In genomic region chr20:59165389-59165785, GRCh38 we compare ENCODE assay signal across 15 cellular contexts. TPM values are rescaled to one million over a fixed set of nuclear protein-coding genes. Genes with fewer than 3 reads are reported as not detected.
DNase-seq lines count a peak whose midpoint lies in the region; ATAC-seq, FAIRE-seq and TF ChIP-seq lines count a peak whose summit lies in the region.
"Had no signal": no experiment of that assay in that cellular context is flagged by ENCODE, and none has a peak within 500 bp of the region (broad histone marks: within the 10 kb centered on the region; RNA-seq: fewer than 3 reads in every experiment).

No MANE protein-coding gene starts in this region.

- DNase-seq in CD4-positive, alpha-beta T cell: no peak
- DNase-seq in GM18507 (ENCODE audit: extremely low spot score, insufficient read length, low read depth) (no peak), Ammon's horn (ENCODE audit: low spot score) (no peak)
- DNase-seq in activated naive CD8-positive, alpha-beta T cell treated with anti-CD3 and anti-CD28 coated beads, Interleukin-2, amount 10 ng/mL, durations not matched to agents 7 days and 5 days: no peak
- peak in 2 of 9 donors; percentile 18 to 20 for DNase-seq in naive thymus-derived CD4-positive, alpha-beta T cell
- DNase-seq: DND-41, MV-4-11, psoas muscle had no signal

- H3K4me3 Mint-ChIP-seq in CD4-positive, alpha-beta T cell: peak overlapping the region; percentile 80
- peak overlapping the region; percentile 83 for H3K4me3 Mint-ChIP-seq in activated naive CD8-positive, alpha-beta T cell treated with anti-CD3 and anti-CD28 coated beads, Interleukin-2, amount 10 ng/mL, durations not matched to agents 7 days and 5 days
- peak overlapping the region; percentile 76 to 93 (median 87) for H3K4me3 Mint-ChIP-seq in naive thymus-derived CD4-positive, alpha-beta T cell

- intact Hi-C loops in CD4-positive, alpha-beta T cell (cut with DNase I, micrococcal nuclease): loop anchor here in 1 of 2 experiments (2.0 kb wide), 1 partner anchor 43 kb away; no protein-coding TSS in a partner anchor
- intact Hi-C loops in naive thymus-derived CD4-positive, alpha-beta T cell (cut with micrococcal nuclease): loop anchor here in 1 of 2 donors (2.0 to 5.0 kb wide), 3 partner anchors 42 to 123 kb away; partner anchors contain the start of gene PRELID3B

- peaks cover 69 to 76% of the 10 kb centered on the region in 2 donors for H3K4me1 ChIP-seq in naive thymus-derived CD4-positive, alpha-beta T cell (ENCODE audit: control insufficient read depth in 2 of 2, insufficient read depth in 2 of 2, low read length in 2 of 2)
- H3K4me1 ChIP-seq: breast epithelium, psoas muscle had no signal

- POLR2A ChIA-PET in CD4-positive, alpha-beta T cell (lab: Charles Lee): interaction anchor here (0.6 to 5.7 kb wide), 16 partner anchors 11 to 276 kb away, joined by 3 to 129 read pairs (median 4); partner anchors contain the start of gene ATP5F1E
- POLR2A ChIA-PET in activated naive CD8-positive, alpha-beta T cell treated with anti-CD3 and anti-CD28 coated beads, Interleukin-2, amount 10 ng/mL, durations not matched to agents 7 days and 5 days (lab: Charles Lee): interaction anchor here (0.6 to 3.4 kb wide), 10 partner anchors 13 to 513 kb away, joined by 3 to 39 read pairs (median 6); partner anchors contain the start of gene ATP5F1E
- POLR2A ChIA-PET in naive thymus-derived CD4-positive, alpha-beta T cell (lab: Charles Lee): interaction anchor here (0.6 to 5.0 kb wide), 14 partner anchors 8 to 272 kb away, joined by 3 to 73 read pairs (median 6); partner anchors contain the start of gene ATP5F1E

- no peaks in the 10 kb centered on the region for H3K36me3 ChIP-seq in naive thymus-derived CD4-positive, alpha-beta T cell (ENCODE audit: control insufficient read depth in 2 of 3, insufficient read depth in 3 of 3, low read length in 3 of 3)
- H3K36me3 ChIP-seq: breast epithelium had no signal

- peak; percentile 56 for FAIRE-seq in GM18507 (lab: Jason Lieb, UNC)
- FAIRE-seq: islet of Langerhans had no signal

- no peak for TF ChIP-seq CTCF in CD4-positive, alpha-beta T cell (IDR thresholded peaks at IDR 0.05)

- H3K27ac Mint-ChIP-seq in CD4-positive, alpha-beta T cell: peak overlapping the region; percentile 95
- H3K27ac Mint-ChIP-seq in activated naive CD8-positive, alpha-beta T cell treated with anti-CD3 and anti-CD28 coated beads, Interleukin-2, amount 10 ng/mL, durations not matched to agents 7 days and 5 days: peak overlapping the region; percentile 95
- peak overlapping the region; percentile 95 to 99 (median 98) for H3K27ac Mint-ChIP-seq in naive thymus-derived CD4-positive, alpha-beta T cell

- peaks cover 98% of the 10 kb centered on the region for H3K4me1 Mint-ChIP-seq in CD4-positive, alpha-beta T cell (ENCODE audit: low read depth)
- peaks cover 65% of the 10 kb centered on the region for H3K4me1 Mint-ChIP-seq in activated naive CD8-positive, alpha-beta T cell treated with anti-CD3 and anti-CD28 coated beads, Interleukin-2, amount 10 ng/mL, durations not matched to agents 7 days and 5 days
- H3K4me1 Mint-ChIP-seq in naive thymus-derived CD4-positive, alpha-beta T cell: peaks cover 66 to 97% (median 93%) of the 10 kb centered on the region in 7 donors

- CTCF ChIA-PET in CD4-positive, alpha-beta T cell (lab: Charles Lee): interaction anchor here (0.7 to 3.0 kb wide), 3 partner anchors 42 to 78 kb away, joined by 3 to 12 read pairs (median 5); no protein-coding TSS in a partner anchor
- CTCF ChIA-PET in naive thymus-derived CD4-positive, alpha-beta T cell (lab: Charles Lee): interaction anchor here (1.0 to 3.1 kb wide), 9 partner anchors 8 to 77 kb away, joined by 3 to 17 read pairs (median 3); no protein-coding TSS in a partner anchor

- H3K27me3 Mint-ChIP-seq in CD4-positive, alpha-beta T cell: no peaks in the 10 kb centered on the region
- H3K27me3 Mint-ChIP-seq in activated naive CD8-positive, alpha-beta T cell treated with anti-CD3 and anti-CD28 coated beads, Interleukin-2, amount 10 ng/mL, durations not matched to agents 7 days and 5 days: no peaks in the 10 kb centered on the region
- no peaks in the 10 kb centered on the region for H3K27me3 Mint-ChIP-seq in naive thymus-derived CD4-positive, alpha-beta T cell

- no peak for ATAC-seq in CD4-positive, alpha-beta T cell (ENCODE audit: poor library complexity)
- ATAC-seq in activated naive CD8-positive, alpha-beta T cell treated with anti-CD3 and anti-CD28 coated beads, Interleukin-2, amount 10 ng/mL, durations not matched to agents 7 days and 5 days (ENCODE audit: low read depth): peak; percentile 0
- ATAC-seq in naive thymus-derived CD4-positive, alpha-beta T cell: no peak
- ATAC-seq in HG02763 (IDR thresholded peaks at IDR 0.05; ENCODE audit: unreplicated experiment) (no peak), HG03378 (IDR thresholded peaks at IDR 0.05; ENCODE audit: unreplicated experiment) (no peak), GM21619 (IDR thresholded peaks at IDR 0.05; ENCODE audit: unreplicated experiment) (no peak)
- ATAC-seq: psoas muscle had no signal

- H3K4me3 ChIP-seq in naive thymus-derived CD4-positive, alpha-beta T cell (ENCODE audit: low read length): peak overlapping the region; percentile 48
- H3K4me3 ChIP-seq: breast epithelium, psoas muscle had no signal

- peak overlapping the region; percentile 94 for H3K27ac ChIP-seq in CD4-positive, alpha-beta T cell (ENCODE audit: low read depth, low read length)
- peak overlapping the region; percentile 93 for H3K27ac ChIP-seq in naive thymus-derived CD4-positive, alpha-beta T cell (ENCODE audit: low read depth, low read length)
- H3K27ac ChIP-seq: psoas muscle, VCaP had no signal

- no peaks in the 10 kb centered on the region for H3K27me3 ChIP-seq in CD4-positive, alpha-beta T cell (ENCODE audit: control insufficient read depth, insufficient read depth, low read length)
- no peaks in the 10 kb centered on the region for H3K27me3 ChIP-seq in naive thymus-derived CD4-positive, alpha-beta T cell (ENCODE audit: control insufficient read depth in 2 of 2, insufficient read depth in 2 of 2, low read length in 2 of 2)
- H3K27me3 ChIP-seq: breast epithelium had no signal

- H3K36me3 Mint-ChIP-seq in CD4-positive, alpha-beta T cell (ENCODE audit: low read depth): peaks cover 40% of the 10 kb centered on the region
- peaks cover 20% of the 10 kb centered on the region for H3K36me3 Mint-ChIP-seq in activated naive CD8-positive, alpha-beta T cell treated with anti-CD3 and anti-CD28 coated beads, Interleukin-2, amount 10 ng/mL, durations not matched to agents 7 days and 5 days
- H3K36me3 Mint-ChIP-seq in naive thymus-derived CD4-positive, alpha-beta T cell: peaks cover 5 to 29% (median 18%) of the 10 kb centered on the region in 5 donors

- H3K9me3 ChIP-seq in CD4-positive, alpha-beta T cell (ENCODE audit: control insufficient read depth, low read length): no peaks in the 10 kb centered on the region
- H3K9me3 ChIP-seq in naive thymus-derived CD4-positive, alpha-beta T cell (ENCODE audit: control insufficient read depth in 2 of 3, low read length in 3 of 3): no peaks in the 10 kb centered on the region
- H3K9me3 ChIP-seq: breast epithelium, psoas muscle had no signal

- H3K9me3 Mint-ChIP-seq in CD4-positive, alpha-beta T cell: no peaks in the 10 kb centered on the region
- H3K9me3 Mint-ChIP-seq in activated naive CD8-positive, alpha-beta T cell treated with anti-CD3 and anti-CD28 coated beads, Interleukin-2, amount 10 ng/mL, durations not matched to agents 7 days and 5 days: peaks cover 11% of the 10 kb centered on the region
- peaks cover 0 to 8% (median 0%) of the 10 kb centered on the region in 11 donors for H3K9me3 Mint-ChIP-seq in naive thymus-derived CD4-positive, alpha-beta T cell

RNA-seq across cellular contexts. Expression of gene ZNF831, which starts 1.8 kb away (rescaled TPM):
- total RNA-seq in CD4-positive, alpha-beta T cell: 10 to 100 TPM; 24.9 to 25.9 TPM
- total RNA-seq in activated naive CD8-positive, alpha-beta T cell treated with anti-CD3 and anti-CD28 coated beads, Interleukin-2, amount 10 ng/mL, durations not matched to agents 7 days and 5 days: 10 to 100 TPM; 15.9 to 16.3 TPM
- total RNA-seq in naive thymus-derived CD4-positive, alpha-beta T cell: 10 to 100 TPM in 4 of 5 experiments, 1 to 10 TPM in 1; 8.5 to 37.8 (median 35.5) TPM
- polyA plus RNA-seq in naive thymus-derived CD4-positive, alpha-beta T cell: 1 to 10 TPM; 5.6 to 7.8 TPM
- polyA plus RNA-seq: BJ had no signal
